Comparison of ENCODE assay signal across 8 cellular contexts in genomic region chr3:194139085-194139976, GRCh38. TPM values are rescaled to one million over a fixed set of nuclear protein-coding genes. Genes with fewer than 3 reads are reported as not detected.
DNase-seq lines count a peak whose midpoint lies in the region; ATAC-seq and TF ChIP-seq lines count a peak whose summit lies in the region.

No MANE protein-coding gene starts in this region.

- H3K4me3 ChIP-seq in esophagus muscularis mucosa (peak overlapping the region; percentile 74 to 80 (median 76)), neural progenitor cell (peak overlapping the region; percentile 71)

- DNase-seq in NCI-H1417 (lab: John Stamatoyannopoulos, UW) (peak in 2 of 3 experiments; percentile 23 to 40), NCI-H1417 treated with DMSO at 0.1 percent for 48 hours (lab: John Stamatoyannopoulos, UW) (no peak), RPMI7951 (ENCODE audit: low read depth) (peak; percentile 95), esophagus muscularis mucosa (ENCODE audit: extremely low spot score) (no peak), neural progenitor cell (ENCODE audit: low spot score) (peak; percentile 80), putamen (ENCODE audit: low spot score) (no peak)
- DNase-seq in activated effector memory CD4-positive, alpha-beta T cell treated with anti-CD3 and anti-CD28 coated beads, Interleukin-2, amount 50 U/mL, for 16 hours: no peak

- H3K9me3 Mint-ChIP-seq in neural progenitor cell: no peaks in the 10 kb centered on the region

- WGBS in esophagus muscularis mucosa: 17% methylated on average over 22 of the region's 25 CpGs

- TF ChIP-seq CTCF in esophagus muscularis mucosa (IDR thresholded peaks at IDR 0.05) (no peak), neural progenitor cell (IDR thresholded peaks at IDR 0.05) (no peak)

- H2AFZ ChIP-seq in neural progenitor cell (replicated peaks): no peak overlapping the region

- peaks cover 10% of the 10 kb centered on the region for H3K36me3 Mint-ChIP-seq in neural progenitor cell

- H3K9me3 ChIP-seq in esophagus muscularis mucosa (no peaks in the 10 kb centered on the region), neural progenitor cell (ENCODE audit: low read depth) (no peaks in the 10 kb centered on the region)

- H3K4me1 ChIP-seq in esophagus muscularis mucosa: peaks cover 45 to 89% (median 85%) of the 10 kb centered on the region in 4 donors
- peaks cover 43% of the 10 kb centered on the region for H3K4me1 ChIP-seq in neural progenitor cell

- H3K36me3 ChIP-seq in esophagus muscularis mucosa: peaks cover 0 to 14% (median 0%) of the 10 kb centered on the region in 4 donors
- H3K36me3 ChIP-seq in neural progenitor cell: peaks cover 4% of the 10 kb centered on the region

- peak overlapping the region; percentile 91 for H3K27ac Mint-ChIP-seq in neural progenitor cell

- no peak for TF ChIP-seq POLR2A in esophagus muscularis mucosa (IDR thresholded peaks at IDR 0.05; ENCODE audit: low read depth)

- peak overlapping the region; percentile 93 for H3K4me3 Mint-ChIP-seq in neural progenitor cell

- peaks cover 38% of the 10 kb centered on the region for H4K20me1 ChIP-seq in neural progenitor cell (ENCODE audit: low read depth)

- H3K27me3 ChIP-seq in esophagus muscularis mucosa: no peaks in the 10 kb centered on the region
- no peaks in the 10 kb centered on the region for H3K27me3 ChIP-seq in neural progenitor cell

- peaks cover 27% of the 10 kb centered on the region for H3K79me2 ChIP-seq in neural progenitor cell (ENCODE audit: low read depth)

- peaks cover 67% of the 10 kb centered on the region for H3F3A ChIP-seq in neural progenitor cell (ENCODE audit: low read depth)

- peak overlapping the region; percentile 82 for H3K4me2 ChIP-seq in neural progenitor cell

- intact Hi-C loops in esophagus muscularis mucosa (cut with DNase I): loop anchor here (2.0 to 10.0 kb wide), 2 partner anchors 275 to 359 kb away; no protein-coding TSS in a partner anchor

- H3K27me3 Mint-ChIP-seq in neural progenitor cell (ENCODE audit: insufficient read depth, low read depth): peaks cover 6% of the 10 kb centered on the region

- H3K9ac ChIP-seq in neural progenitor cell: no peak overlapping the region

- ATAC-seq in HG03097 (IDR thresholded peaks at IDR 0.05; ENCODE audit: low FRiP score, unreplicated experiment): no peak

- H3K27ac ChIP-seq in esophagus muscularis mucosa (replicated peaks in 1 of 4): peak overlapping the region; percentile 93 to 98 (median 96)
- peak overlapping the region; percentile 60 for H3K27ac ChIP-seq in neural progenitor cell

- TF ChIP-seq EP300 in esophagus muscularis mucosa (IDR thresholded peaks at IDR 0.05): no peak

- H3K4me1 Mint-ChIP-seq in neural progenitor cell: peaks cover 44% of the 10 kb centered on the region

RNA-seq across cellular contexts. Expression of gene HES1, which starts 3.4 kb away (rescaled TPM):
- 38.2 and 52.5 TPM in 2 replicates for total RNA-seq in RPMI7951 (2014; rRNA removed; shearing (Covaris generic))
- total RNA-seq in esophagus muscularis mucosa (10 to 100 TPM; 12.0 to 32.3 (median 26.9) TPM), neural progenitor cell (ENCODE audit: low replicate concordance) (66.5 and 71.3 TPM in 2 replicates)

Comparison
In these comparisons a context has a peak if more than half of its experiments do, and no peak if none do; other contexts are left out.
1. DNase-seq: peak in NCI-H1417 (2 of 3), RPMI7951 (single experiment) and neural progenitor cell (single experiment); none in NCI-H1417 treated with DMSO at 0.1 percent for 48 hours (single experiment), esophagus muscularis mucosa (single experiment), putamen (single experiment) and activated effector memory CD4-positive, alpha-beta T cell treated with anti-CD3 and anti-CD28 coated beads, Interleukin-2, amount 50 U/mL, for 16 hours (single experiment).